ENCODE assay signal across 8 cellular contexts in genomic region chr20:53915459-53916172, GRCh38.
DNase-seq lines count a peak whose midpoint lies in the region; ATAC-seq and TF ChIP-seq lines count a peak whose summit lies in the region.

No MANE protein-coding gene starts in this region.

- H3K36me3 ChIP-seq in duodenal mucosa (ENCODE audit: control insufficient read depth in 1 of 2, insufficient read depth in 2 of 2, low read length in 2 of 2): no peaks in the 10 kb centered on the region
- no peaks in the 10 kb centered on the region for H3K36me3 ChIP-seq in lower lobe of right lung

- ATAC-seq in GM18873 (IDR thresholded peaks at IDR 0.05; ENCODE audit: low FRiP score, unreplicated experiment): peak; percentile 39
- peak; percentile 57 for ATAC-seq in HG03442 (IDR thresholded peaks at IDR 0.05; ENCODE audit: unreplicated experiment)
- peak; percentile 96 to 97 for ATAC-seq in lower lobe of right lung

- H3K9me3 ChIP-seq in duodenal mucosa (ENCODE audit: control insufficient read depth in 1 of 2, low read length in 2 of 2): no peaks in the 10 kb centered on the region
- H3K9me3 ChIP-seq in lower lobe of right lung: no peaks in the 10 kb centered on the region

- peak; percentile 74 for DNase-seq in AG09309 (ENCODE audit: low read depth)
- DNase-seq in NCI-H748 treated with DMSO at 0.1 percent for 48 hours (lab: John Stamatoyannopoulos, UW): peak; percentile 8
- DNase-seq in activated CD4-positive, alpha-beta T cell treated with anti-CD3 and anti-CD28 coated beads, Interleukin-2, amount 50 U/mL, for 48 hours: peak; percentile 99
- DNase-seq in lower lobe of right lung: peak; percentile 95
- peak; percentile 95 to 98 for DNase-seq in stimulated activated CD4-positive, alpha-beta T cell treated with anti-CD3 and anti-CD28 coated beads, Interleukin-4, amount 100 ng/mL, for 48 hours (ENCODE audit: low read depth in 2 of 2)

- H3K27me3 ChIP-seq in duodenal mucosa (ENCODE audit: control insufficient read depth in 1 of 2, insufficient read depth in 2 of 2, low read length in 2 of 2): no peaks in the 10 kb centered on the region
- no peaks in the 10 kb centered on the region for H3K27me3 ChIP-seq in lower lobe of right lung (ENCODE audit: low read depth)

- peak overlapping the region; percentile 77 to 79 for H3K9ac ChIP-seq in duodenal mucosa (ENCODE audit: low read depth in 1 of 2, low read length in 2 of 2)

- peak; percentile 85 for TF ChIP-seq CTCF in AG09309 (IDR thresholded peaks at IDR 0.05; ENCODE audit: control insufficient read depth, insufficient read depth, low read depth, low read length, missing control alignments)
- peak; percentile 93 for TF ChIP-seq CTCF in lower lobe of right lung (IDR thresholded peaks at IDR 0.05)

- intact Hi-C loops in lower lobe of right lung (cut with DNase I): loop anchor here (10.0 kb wide), 1 partner anchor 341 kb away; no protein-coding TSS in a partner anchor

- peaks cover 22 to 30% of the 10 kb centered on the region in 2 donors for H3K4me1 ChIP-seq in duodenal mucosa (ENCODE audit: control insufficient read depth in 1 of 2, insufficient read depth in 2 of 2, low read length in 2 of 2)
- peaks cover 33% of the 10 kb centered on the region for H3K4me1 ChIP-seq in lower lobe of right lung

- H3K4me3 ChIP-seq in AG09309 (ENCODE audit: control insufficient read depth, low read depth, low read length): peak overlapping the region; percentile 31
- peak overlapping the region; percentile 88 to 93 for H3K4me3 ChIP-seq in duodenal mucosa (ENCODE audit: low read depth in 1 of 2, low read length in 2 of 2)
- H3K4me3 ChIP-seq in lower lobe of right lung: peak overlapping the region; percentile 72

- peak overlapping the region; percentile 76 for H3K27ac ChIP-seq in duodenal mucosa (ENCODE audit: low read depth, low read length)
- H3K27ac ChIP-seq in lower lobe of right lung: peak overlapping the region; percentile 89

Comparison
In these comparisons a context has a peak if more than half of its experiments do, and no peak if none do; other contexts are left out.
1. Peak in every context shown above with its lines: DNase-seq, ATAC-seq, H3K4me3 ChIP-seq and H3K27ac ChIP-seq.
2. DNase-seq: peak in every context shown above with its lines; median percentile 99 in activated CD4-positive, alpha-beta T cell treated with anti-CD3 and anti-CD28 coated beads, Interleukin-2, amount 50 U/mL, for 48 hours; 96 in stimulated activated CD4-positive, alpha-beta T cell treated with anti-CD3 and anti-CD28 coated beads, Interleukin-4, amount 100 ng/mL, for 48 hours; 95 in lower lobe of right lung; 74 in AG09309; 8 in NCI-H748 treated with DMSO at 0.1 percent for 48 hours.
3. H3K4me3 ChIP-seq: peak in every context shown above with its lines; median percentile 90 in duodenal mucosa; 72 in lower lobe of right lung; 31 in AG09309.
4. ATAC-seq: peak in every context shown above with its lines; median percentile 96 in lower lobe of right lung; 57 in HG03442; 39 in GM18873.